In genomic region chr17:15849054-15849453, GRCh38 we compare ENCODE assay signal across 8 cellular contexts.
DNase-seq lines count a peak whose midpoint lies in the region; ATAC-seq, FAIRE-seq and TF ChIP-seq lines count a peak whose summit lies in the region.
"Not testable (repeated sequence)": the region's sequence is repeated elsewhere in the genome, so short reads cannot be mapped to it uniquely, and the experiment has no call there.

No MANE protein-coding gene starts in this region.

- WGBS in K562 (ENCODE audit: insufficient coverage, low coverage, missing lambda C conversion rate), result 8% methylated on average over 5 of the region's 6 CpGs

- peak in 3 of 5 donors; percentile 4 to 61 (median 15) for DNase-seq in CD8-positive, alpha-beta memory T cell
- peak in 2 of 3 donors; percentile 59 to 68 for DNase-seq in Peyer's patch
- peak; percentile 86 for DNase-seq in activated CD8-positive, alpha-beta T cell treated with anti-CD3 and anti-CD28 coated beads for 36 hours
- peak in 3 of 4 experiments; percentile 4 to 59 (median 13) for DNase-seq in K562 (ENCODE audit: extremely low read depth in 1 of 4, low spot score in 3 of 4)
- DNase-seq in Right ventricle myocardium inferior (ENCODE audit: missing footprints), result peak; percentile 69
- DNase-seq in neural progenitor cell (ENCODE audit: low spot score), result peak; percentile 72
- DNase-seq in stimulated activated CD8-positive, alpha-beta memory T cell treated with anti-CD3 and anti-CD28 coated beads, Interleukin-4, amount 100 ng/mL, for 48 hours, result peak; percentile 72

- peak; percentile 60 to 81 for TF ChIP-seq RAD21 in K562 (CRISPR knock-in tag; conservative IDR thresholded peaks at IDR 0.05 in 1 of 2, IDR thresholded peaks at IDR 0.05 in 1 of 2)

- POLR2A ChIA-PET in CD8-positive, alpha-beta memory T cell (lab: Charles Lee); activated CD8-positive, alpha-beta T cell treated with anti-CD3 and anti-CD28 coated beads for 36 hours (lab: Charles Lee); K562 (lab: Yijun Ruan, JAX): not testable (repeated sequence)

- H4K20me1 ChIP-seq in K562 (replicated peaks; ENCODE audit: control insufficient read depth, insufficient read depth, low read length); neural progenitor cell (ENCODE audit: low read depth): not testable (repeated sequence)

- not testable (repeated sequence) for H3K9me1 ChIP-seq in K562 (ENCODE audit: control insufficient read depth, insufficient read depth, low read length)

- peak; percentile 58 for ATAC-seq in HG03175 (IDR thresholded peaks at IDR 0.05; ENCODE audit: unreplicated experiment)
- ATAC-seq in activated CD8-positive, alpha-beta T cell treated with anti-CD3 and anti-CD28 coated beads for 36 hours, result peak; percentile 100
- peak; percentile 94 for ATAC-seq in K562
- ATAC-seq in Right ventricle myocardium inferior, result peak; percentile 72

- not testable (repeated sequence) for FAIRE-seq in K562 (lab: Jason Lieb, UNC)

- not testable (repeated sequence) for H3K27ac Mint-ChIP-seq in CD8-positive, alpha-beta memory T cell; activated CD8-positive, alpha-beta T cell treated with anti-CD3 and anti-CD28 coated beads for 36 hours; neural progenitor cell

- in situ Hi-C loops in K562 (cut with MboI), result not testable (repeated sequence)

- H3K9me3 Mint-ChIP-seq in CD8-positive, alpha-beta memory T cell; activated CD8-positive, alpha-beta T cell treated with anti-CD3 and anti-CD28 coated beads for 36 hours; neural progenitor cell: not testable (repeated sequence)

- CTCF ChIA-PET in CD8-positive, alpha-beta memory T cell (lab: Charles Lee); activated CD8-positive, alpha-beta T cell treated with anti-CD3 and anti-CD28 coated beads for 36 hours (lab: Charles Lee); K562 (lab: Yijun Ruan, JAX; ENCODE audit: low intra/inter-chr PET ratio): not testable (repeated sequence)

- H3K27me3 ChIP-seq in CD8-positive, alpha-beta memory T cell (ENCODE audit: insufficient read depth, low read length, poor library complexity, severe bottlenecking); Peyer's patch; K562 (ENCODE audit: control insufficient read depth in 2 of 2, insufficient read depth in 2 of 2, low read length in 2 of 2); neural progenitor cell: not testable (repeated sequence)

- not testable (repeated sequence) for TF ChIP-seq POLR2A in Peyer's patch (IDR thresholded peaks at IDR 0.05); K562 (conservative IDR thresholded peaks at IDR 0.05)

- TF ChIP-seq CTCF in Peyer's patch (IDR thresholded peaks at IDR 0.05), result peak in 4 of 6 experiments; percentile 17 to 51 (median 34)
- peak; percentile 52 for TF ChIP-seq CTCF in activated CD8-positive, alpha-beta T cell treated with anti-CD3 and anti-CD28 coated beads for 36 hours (IDR thresholded peaks at IDR 0.05)
- TF ChIP-seq CTCF in K562 (IDR thresholded peaks at IDR 0.05 in 2 of 3, conservative IDR thresholded peaks at IDR 0.05 in 1 of 3; ENCODE audit: insufficient read depth in 2 of 3, low read depth in 1 of 3, low read length in 3 of 3), result peak; percentile 37 to 63 (median 57); a peak in 4 of 6 replicates
- peak; percentile 62 for TF ChIP-seq CTCF in neural progenitor cell (IDR thresholded peaks at IDR 0.05)

- not testable (repeated sequence) for H3K9me3 ChIP-seq in CD8-positive, alpha-beta memory T cell (ENCODE audit: low read length); Peyer's patch; K562 (replicated peaks; ENCODE audit: control insufficient read depth, insufficient read depth, low read depth, low read length); neural progenitor cell (ENCODE audit: low read depth)

- not testable (repeated sequence) for H3K4me3 ChIP-seq in CD8-positive, alpha-beta memory T cell (ENCODE audit: low read length); Peyer's patch; K562; neural progenitor cell

- BruUV-seq in K562 (replicated peaks; lab: Mats Ljungman, UMichigan), result not testable (repeated sequence)

- not testable (repeated sequence) for H3K4me1 ChIP-seq in CD8-positive, alpha-beta memory T cell (ENCODE audit: insufficient read depth, low read length); Peyer's patch; K562 (replicated peaks in 1 of 2; ENCODE audit: control insufficient read depth in 2 of 2, insufficient read depth in 2 of 2, low read length in 2 of 2); neural progenitor cell

- intact Hi-C loops in activated CD8-positive, alpha-beta T cell treated with anti-CD3 and anti-CD28 coated beads for 36 hours (cut with micrococcal nuclease); K562 (cut with micrococcal nuclease); Right ventricle myocardium inferior (cut with DNase I): not testable (repeated sequence)

- not testable (repeated sequence) for H3K4me1 Mint-ChIP-seq in CD8-positive, alpha-beta memory T cell; activated CD8-positive, alpha-beta T cell treated with anti-CD3 and anti-CD28 coated beads for 36 hours (ENCODE audit: low read depth); neural progenitor cell

- H2AFZ ChIP-seq in K562 (ENCODE audit: low read depth, low read length); neural progenitor cell (replicated peaks): not testable (repeated sequence)

- not testable (repeated sequence) for H3F3A ChIP-seq in neural progenitor cell (ENCODE audit: low read depth)

- not testable (repeated sequence) for H3K9ac ChIP-seq in K562 (ENCODE audit: insufficient read depth in 1 of 2, low read depth in 2 of 2, low read length in 2 of 2); neural progenitor cell

- not testable (repeated sequence) for H3K27ac ChIP-seq in CD8-positive, alpha-beta memory T cell (ENCODE audit: low read depth, low read length); Peyer's patch; K562 (ENCODE audit: extremely low read depth, low read depth, low read length); neural progenitor cell

- not testable (repeated sequence) for H3K36me3 Mint-ChIP-seq in CD8-positive, alpha-beta memory T cell; activated CD8-positive, alpha-beta T cell treated with anti-CD3 and anti-CD28 coated beads for 36 hours (ENCODE audit: low read depth); neural progenitor cell

- H3K27me3 Mint-ChIP-seq in CD8-positive, alpha-beta memory T cell; activated CD8-positive, alpha-beta T cell treated with anti-CD3 and anti-CD28 coated beads for 36 hours; neural progenitor cell (ENCODE audit: insufficient read depth, low read depth): not testable (repeated sequence)

- not testable (repeated sequence) for H3K36me3 ChIP-seq in CD8-positive, alpha-beta memory T cell (ENCODE audit: insufficient read depth, low read length); Peyer's patch; K562 (ENCODE audit: control insufficient read depth, insufficient read depth, low read length); neural progenitor cell

- not testable (repeated sequence) for TF ChIP-seq EP300 in K562 (IDR thresholded peaks at IDR 0.05; ENCODE audit: low read length)

- not testable (repeated sequence) for H3K79me2 ChIP-seq in K562 (ENCODE audit: control insufficient read depth, insufficient read depth, low read length); neural progenitor cell (ENCODE audit: low read depth)

- not testable (repeated sequence) for H3K4me3 Mint-ChIP-seq in CD8-positive, alpha-beta memory T cell; activated CD8-positive, alpha-beta T cell treated with anti-CD3 and anti-CD28 coated beads for 36 hours; neural progenitor cell

- not testable (repeated sequence) for H3K4me2 ChIP-seq in K562 (ENCODE audit: insufficient read depth, low read length); neural progenitor cell

TF ChIP-seq in K562, 482 proteins besides CTCF, POLR2A, EP300 and RAD21:
- TF ChIP-seq JUND (IDR thresholded peaks at IDR 0.05; ENCODE audit: borderline replicate concordance, low read depth, low read length), result 0 out of 2 replicates have a peak, but pooled peaks have one; percentile 10
- not testable (repeated sequence) for TF ChIP-seq JUND (tag; IDR thresholded peaks at IDR 0.05; ENCODE audit: borderline replicate concordance, low read depth, low read length)
- TF ChIP-seq, protein P1, sequence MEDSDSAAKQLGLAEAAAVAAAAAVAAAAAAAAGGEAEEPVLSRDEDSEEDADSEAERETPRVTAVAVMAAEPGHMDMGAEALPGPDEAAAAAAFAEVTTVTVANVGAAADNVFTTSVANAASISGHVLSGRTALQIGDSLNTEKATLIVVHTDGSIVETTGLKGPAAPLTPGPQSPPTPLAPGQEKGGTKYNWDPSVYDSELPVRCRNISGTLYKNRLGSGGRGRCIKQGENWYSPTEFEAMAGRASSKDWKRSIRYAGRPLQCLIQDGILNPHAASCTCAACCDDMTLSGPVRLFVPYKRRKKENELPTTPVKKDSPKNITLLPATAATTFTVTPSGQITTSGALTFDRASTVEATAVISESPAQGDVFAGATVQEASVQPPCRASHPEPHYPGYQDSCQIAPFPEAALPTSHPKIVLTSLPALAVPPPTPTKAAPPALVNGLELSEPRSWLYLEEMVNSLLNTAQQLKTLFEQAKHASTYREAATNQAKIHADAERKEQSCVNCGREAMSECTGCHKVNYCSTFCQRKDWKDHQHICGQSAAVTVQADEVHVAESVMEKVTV (CRISPR knock-in tag; IDR thresholded peaks at IDR 0.05), result peak; percentile 37; the same call in 1 of the 2 replicates
TF ChIP-seq in K562: peak in this region for 2; not testable (repeated sequence) for 480.

Comparison
In these comparisons a context has a peak if more than half of its experiments do, and no peak if none do; other contexts are left out.
1. DNase-seq: peak in every context shown above with its lines; median percentile 86 in activated CD8-positive, alpha-beta T cell treated with anti-CD3 and anti-CD28 coated beads for 36 hours; 72 in neural progenitor cell; 72 in stimulated activated CD8-positive, alpha-beta memory T cell treated with anti-CD3 and anti-CD28 coated beads, Interleukin-4, amount 100 ng/mL, for 48 hours; 69 in Right ventricle myocardium inferior; 64 in Peyer's patch; 15 in CD8-positive, alpha-beta memory T cell; 13 in K562.